In genomic region chr3:143207338-143207961, GRCh38 we compare ENCODE assay signal across 8 cellular contexts.
A peak's percentile ranks its signal among the peaks of the same experiment; 100 is the strongest.
DNase-seq lines count a peak whose midpoint lies in the region; ATAC-seq, FAIRE-seq and TF ChIP-seq lines count a peak whose summit lies in the region.

No MANE protein-coding gene starts in this region.

- peaks cover 8 to 32% of the 10 kb centered on the region in 2 experiments; a peak in 3 of 5 replicates for H3K4me1 ChIP-seq in K562 (replicated peaks in 1 of 2; ENCODE audit: control insufficient read depth in 2 of 2, insufficient read depth in 2 of 2, low read length in 2 of 2)

- H3K27ac ChIP-seq in K562 (ENCODE audit: extremely low read depth, low read depth, low read length) (peak overlapping the region; percentile 16; the same call in 1 of the 3 replicates), dorsolateral prefrontal cortex (no peak overlapping the region)

- peak; percentile 61 for FAIRE-seq in K562 (lab: Jason Lieb, UNC)

- H3K9me1 ChIP-seq in K562 (ENCODE audit: control insufficient read depth, insufficient read depth, low read length) = no peaks in the 10 kb centered on the region

- BruUV-seq in K562 (replicated peaks; lab: Mats Ljungman, UMichigan) = no TSS peak

- TF ChIP-seq POLR2A in K562 (conservative IDR thresholded peaks at IDR 0.05) = no peak

- H3K79me2 ChIP-seq in K562 (ENCODE audit: control insufficient read depth, insufficient read depth, low read length) = no peaks in the 10 kb centered on the region

- no peaks in the 10 kb centered on the region for H3K27me3 ChIP-seq in K562 (ENCODE audit: control insufficient read depth in 2 of 2, insufficient read depth in 2 of 2, low read length in 2 of 2)
- H3K27me3 ChIP-seq in dorsolateral prefrontal cortex = peaks cover 0 to 2% (median 0%) of the 10 kb centered on the region in 45 donors

- H4K20me1 ChIP-seq in K562 (replicated peaks; ENCODE audit: control insufficient read depth, insufficient read depth, low read length) = no peaks in the 10 kb centered on the region

- no peaks in the 10 kb centered on the region for H3K36me3 ChIP-seq in K562 (ENCODE audit: control insufficient read depth, insufficient read depth, low read length)

- peak; percentile 70 for ATAC-seq in GM19468 (IDR thresholded peaks at IDR 0.05; ENCODE audit: extremely low read depth, unreplicated experiment)
- ATAC-seq in HG03457 (IDR thresholded peaks at IDR 0.05; ENCODE audit: unreplicated experiment) = peak; percentile 65
- peak; percentile 76 for ATAC-seq in K562

- H3K9ac ChIP-seq in K562 (ENCODE audit: insufficient read depth in 1 of 2, low read depth in 2 of 2, low read length in 2 of 2) = no peak overlapping the region; a peak in 1 of 4 replicates

- in situ Hi-C loops in K562 (cut with MboI) = no loop called here

- no peak for TF ChIP-seq CTCF in K562 (IDR thresholded peaks at IDR 0.05 in 2 of 3, conservative IDR thresholded peaks at IDR 0.05 in 1 of 3; ENCODE audit: insufficient read depth in 2 of 3, low read depth in 1 of 3, low read length in 3 of 3)
- no peak for TF ChIP-seq CTCF in dorsolateral prefrontal cortex (IDR thresholded peaks at IDR 0.05 in 54 of 56, conservative IDR thresholded peaks at IDR 0.05 in 2 of 56; ENCODE audit: low read depth in 1 of 56, partially characterized antibody in 56 of 56)

- CTCF ChIA-PET in K562 (lab: Yijun Ruan, JAX; ENCODE audit: low intra/inter-chr PET ratio) (no interaction called here), HEK293T (lab: Yijun Ruan, JAX) (no interaction called here)

- no peak for TF ChIP-seq EP300 in K562 (IDR thresholded peaks at IDR 0.05; ENCODE audit: low read length)

- POLR2A ChIA-PET in K562 (lab: Yijun Ruan, JAX) = interaction anchor here (0.7 to 2.3 kb wide), 5 partner anchors 9 to 39 kb away, joined by 3 to 9 read pairs (median 4); no protein-coding TSS in a partner anchor
- POLR2A ChIA-PET in HEK293T (lab: Yijun Ruan, JAX) = no interaction called here

- 0% methylated on average over 1 of the region's 1 CpG for WGBS in K562 (ENCODE audit: insufficient coverage, low coverage, missing lambda C conversion rate)

- H3K4me3 ChIP-seq in K562 (no peak overlapping the region), dorsolateral prefrontal cortex (no peak overlapping the region)

- intact Hi-C loops in K562 (cut with micrococcal nuclease) = no loop called here
- intact Hi-C loops in dorsolateral prefrontal cortex (cut with DNase I) = no loop called here
- intact Hi-C loops in cardiac septum (cut with DNase I) = no loop called here

- peak overlapping the region; percentile 23; the same call in 1 of the 2 replicates for H3K4me2 ChIP-seq in K562 (ENCODE audit: insufficient read depth, low read length)

- H2AFZ ChIP-seq in K562 (ENCODE audit: low read depth, low read length) = peak overlapping the region; percentile 30

- DNase-seq in GM03348 (ENCODE audit: low spot score) (peak; percentile 40), K562 (ENCODE audit: extremely low read depth in 1 of 4, low spot score in 3 of 4) (peak; percentile 33 to 78 (median 54)), dorsolateral prefrontal cortex (no peak), NCI-H2171 (lab: John Stamatoyannopoulos, UW) (no peak), cardiac septum (ENCODE audit: low spot score) (no peak), HEK293T (ENCODE audit: extremely low spot score) (no peak)

- no peak; a peak in 1 of 4 replicates for TF ChIP-seq RAD21 in K562 (CRISPR knock-in tag; conservative IDR thresholded peaks at IDR 0.05 in 1 of 2, IDR thresholded peaks at IDR 0.05 in 1 of 2)

- no peaks in the 10 kb centered on the region for H3K9me3 ChIP-seq in K562 (replicated peaks; ENCODE audit: control insufficient read depth, insufficient read depth, low read depth, low read length)

TF ChIP-seq in K562, 482 proteins besides CTCF, POLR2A, EP300 and RAD21 (continues in another document):
- TF ChIP-seq SPI1 (IDR thresholded peaks at IDR 0.05; ENCODE audit: borderline replicate concordance, low read depth, low read length) (no peak), GATAD2A (IDR thresholded peaks at IDR 0.05) (no peak), ADNP (tag; IDR thresholded peaks at IDR 0.05) (peak; percentile 82), RBM25 (IDR thresholded peaks at IDR 0.05; ENCODE audit: low read depth, low read length, severe bottlenecking) (peak; percentile 94), POU5F1 (IDR thresholded peaks at IDR 0.05; ENCODE audit: borderline replicate concordance, low read depth, low read length, partially characterized antibody) (no peak), ZBTB11 (CRISPR knock-in tag; IDR thresholded peaks at IDR 0.05) (no peak), KLF6 (CRISPR knock-in tag; IDR thresholded peaks at IDR 0.05; ENCODE audit: borderline replicate concordance) (no peak), BDP1 (IDR thresholded peaks at IDR 0.05; ENCODE audit: insufficient read depth, insufficient read length) (no peak), ZNF699 (CRISPR knock-in tag; IDR thresholded peaks at IDR 0.05; ENCODE audit: insufficient replicate concordance) (no peak)

TF ChIP-seq in HEK293T, 16 proteins besides CTCF, POLR2A, EP300 and RAD21:
- no peak for TF ChIP-seq SUZ12 (IDR thresholded peaks at IDR 0.05)

Comparison
In these comparisons a context has a peak if more than half of its experiments do, and no peak if none do; other contexts are left out.
1. DNase-seq: peak in GM03348 (single experiment) and K562 (4 of 4); none in dorsolateral prefrontal cortex (0 of 10), NCI-H2171 (single experiment), cardiac septum (single experiment) and HEK293T (single experiment).
2. Peak in every context shown above with its lines, with median percentiles within 50 percentile points of each other: ATAC-seq.